Comparison of ENCODE assay signal across 8 cellular contexts in the genomic region with DNA sequence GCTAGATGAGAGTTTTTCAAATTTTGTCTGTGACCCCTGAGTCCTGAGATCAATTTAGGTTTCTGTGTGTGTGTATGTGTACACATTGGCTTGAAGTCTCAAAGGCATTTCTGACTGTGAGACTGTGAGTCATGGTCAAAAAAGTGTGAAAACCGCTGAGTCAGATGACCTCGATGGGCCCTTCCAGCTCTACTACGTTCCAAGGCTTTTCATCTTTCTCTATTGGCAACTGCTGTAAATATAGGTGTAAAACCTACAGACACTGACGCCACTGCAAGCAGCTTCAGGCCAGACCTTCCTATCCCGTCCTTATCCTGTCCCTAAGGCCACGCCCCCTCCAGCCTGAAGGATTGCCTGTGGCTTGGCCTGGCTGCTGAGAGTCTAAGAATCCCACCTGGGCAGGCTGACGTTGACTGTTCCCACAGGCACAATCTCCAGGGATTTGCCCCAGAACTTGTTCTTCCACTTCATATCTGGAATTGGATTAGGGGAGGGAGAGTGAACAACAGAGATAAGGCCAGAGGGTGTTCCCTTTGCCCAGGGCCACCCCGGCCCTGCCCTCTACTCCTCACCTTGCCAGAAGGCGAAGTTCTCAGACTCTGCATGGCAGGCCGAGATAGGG. TPM values are rescaled to one million over a fixed set of nuclear protein-coding genes. Genes with fewer than 3 reads are reported as not detected.
DNase-seq lines count a peak whose midpoint lies in the region; ATAC-seq lines count a peak whose summit lies in the region.

No MANE protein-coding gene starts in this region.

- no peaks in the 10 kb centered on the region for H3K9me3 Mint-ChIP-seq in activated naive CD8-positive, alpha-beta T cell treated with anti-CD3 and anti-CD28 coated beads for 36 hours

- ATAC-seq in left colon: peak; percentile 84
- no peak for ATAC-seq in HG02610 (IDR thresholded peaks at IDR 0.05; ENCODE audit: unreplicated experiment)

- H3K36me3 Mint-ChIP-seq in activated naive CD8-positive, alpha-beta T cell treated with anti-CD3 and anti-CD28 coated beads for 36 hours: no peaks in the 10 kb centered on the region

- peak; percentile 90 for DNase-seq in AG20443 (ENCODE audit: low spot score)
- peak; percentile 90 for DNase-seq in HCEC 1CT
- no peak for DNase-seq in activated naive CD8-positive, alpha-beta T cell treated with anti-CD3 and anti-CD28 coated beads for 36 hours
- DNase-seq in left colon: peak; percentile 88 to 91
- no peak for DNase-seq in NCI-H2107 treated with DMSO at 0.1 percent for 48 hours (lab: John Stamatoyannopoulos, UW; ENCODE audit: unreplicated experiment)
- no peak for DNase-seq in anterior cingulate cortex (lab: John Stamatoyannopoulos, UW)
- DNase-seq in pons (ENCODE audit: low spot score): no peak

- H3K4me1 Mint-ChIP-seq in activated naive CD8-positive, alpha-beta T cell treated with anti-CD3 and anti-CD28 coated beads for 36 hours: peaks cover 7% of the 10 kb centered on the region

- intact Hi-C loops in left colon (cut with DNase I, micrococcal nuclease): no loop called here

- peak overlapping the region; percentile 54 for H3K27ac Mint-ChIP-seq in activated naive CD8-positive, alpha-beta T cell treated with anti-CD3 and anti-CD28 coated beads for 36 hours

- H3K27me3 Mint-ChIP-seq in activated naive CD8-positive, alpha-beta T cell treated with anti-CD3 and anti-CD28 coated beads for 36 hours: no peaks in the 10 kb centered on the region

- H3K4me3 Mint-ChIP-seq in activated naive CD8-positive, alpha-beta T cell treated with anti-CD3 and anti-CD28 coated beads for 36 hours: no peak overlapping the region

RNA-seq across cellular contexts. Expression of a gene that starts 11.3 kb away (rescaled TPM):
- total RNA-seq in activated naive CD8-positive, alpha-beta T cell treated with anti-CD3 and anti-CD28 coated beads for 36 hours: 10 to 100 TPM; 12.1 to 12.5 TPM
- total RNA-seq in left colon: 10 to 100 TPM; 58.9 to 87.0 TPM

RNA-seq across cellular contexts. Expression of a gene that starts 21.0 kb away (rescaled TPM):
- 10 to 100 TPM; 70.0 to 75.2 TPM for total RNA-seq in activated naive CD8-positive, alpha-beta T cell treated with anti-CD3 and anti-CD28 coated beads for 36 hours
- 10 to 100 TPM; 31.5 to 37.5 TPM for total RNA-seq in left colon

RNA-seq across cellular contexts. Expression of a gene that starts 21.2 kb away (rescaled TPM):
- under 1 TPM; 0.46 to 0.68 TPM for total RNA-seq in activated naive CD8-positive, alpha-beta T cell treated with anti-CD3 and anti-CD28 coated beads for 36 hours
- total RNA-seq in left colon: under 1 TPM in 1 of 2 donors, not detected in 1; 0.42 TPM

RNA-seq across cellular contexts. Expression of a gene that starts 30.8 kb away (rescaled TPM):
- 10 to 100 TPM; 15.3 to 17.1 TPM for total RNA-seq in activated naive CD8-positive, alpha-beta T cell treated with anti-CD3 and anti-CD28 coated beads for 36 hours
- 10 to 100 TPM; 51.0 to 53.7 TPM for total RNA-seq in left colon

RNA-seq across cellular contexts. Expression of a gene that starts 40.7 kb away (rescaled TPM):
- total RNA-seq in activated naive CD8-positive, alpha-beta T cell treated with anti-CD3 and anti-CD28 coated beads for 36 hours: not detected
- 10 to 100 TPM in 1 of 2 donors, 1 to 10 TPM in 1; 4.4 to 20.5 TPM for total RNA-seq in left colon

Comparison
In these comparisons a context has a peak if more than half of its experiments do, and no peak if none do; other contexts are left out.
1. DNase-seq: peak in AG20443 (single experiment), HCEC 1CT (single experiment) and left colon (2 of 2); none in activated naive CD8-positive, alpha-beta T cell treated with anti-CD3 and anti-CD28 coated beads for 36 hours (single experiment), NCI-H2107 treated with DMSO at 0.1 percent for 48 hours (single experiment), anterior cingulate cortex (0 of 58) and pons (single experiment).
2. RNA of a gene that starts 11.3 kb away (total RNA-seq): 58.9 to 87.0 TPM in left colon; 12.1 to 12.5 TPM in activated naive CD8-positive, alpha-beta T cell treated with anti-CD3 and anti-CD28 coated beads for 36 hours; every median in the first group is over 4 times any median in the second.